Comparison of ENCODE assay signal across 3 cellular contexts in genomic region chr1:75916834-75917233, GRCh38.
"Had no signal": no experiment of that assay in that cellular context is flagged by ENCODE, and none has a peak within 500 bp of the region (broad histone marks: within the 10 kb centered on the region; RNA-seq: fewer than 3 reads in every experiment).

No MANE protein-coding gene starts in this region.

- H3K4me3 ChIP-seq: GM12878 had no signal

- DNase-seq: GDM1, GF-D8 had no signal
